Comparison of ENCODE assay signal across 19 cellular contexts in genomic region chr11:65209711-65210360, GRCh38. TPM values are rescaled to one million over a fixed set of nuclear protein-coding genes. Genes with fewer than 3 reads are reported as not detected.
"Had no signal": no experiment of that assay in that cellular context is flagged by ENCODE, and none has a peak within 500 bp of the region (broad histone marks: within the 10 kb centered on the region; RNA-seq: fewer than 3 reads in every experiment).

No MANE protein-coding gene starts in this region.

- H3K27ac ChIP-seq: ascending aorta, esophagus muscularis mucosa, gastroesophageal sphincter, heart left ventricle, pancreas had no signal

- H3K4me3 Mint-ChIP-seq: activated CD4-positive, alpha-beta T cell treated with anti-CD3 and anti-CD28 coated beads for 36 hours; activated CD8-positive, alpha-beta T cell treated with anti-CD3 and anti-CD28 coated beads for 36 hours; activated naive CD4-positive, alpha-beta T cell treated with anti-CD3 and anti-CD28 coated beads, Interleukin-2, amount 50 U/mL, for 24 hours; activated T-cell treated with anti-CD3 and anti-CD28 coated beads, Interleukin-2, amount 50 U/mL, for 72 hours; naive thymus-derived CD8-positive, alpha-beta T cell had no signal

- H3K4me3 ChIP-seq: ascending aorta, esophagus muscularis mucosa, gastroesophageal sphincter, heart left ventricle, pancreas, transverse colon had no signal

- H3K9me3 Mint-ChIP-seq: activated CD8-positive, alpha-beta T cell treated with anti-CD3 and anti-CD28 coated beads for 36 hours; activated naive CD4-positive, alpha-beta T cell treated with anti-CD3 and anti-CD28 coated beads, Interleukin-2, amount 50 U/mL, for 24 hours; activated T-cell treated with anti-CD3 and anti-CD28 coated beads, Interleukin-2, amount 50 U/mL, for 72 hours; naive thymus-derived CD8-positive, alpha-beta T cell had no signal

- H3K27me3 Mint-ChIP-seq: activated CD4-positive, alpha-beta T cell treated with anti-CD3 and anti-CD28 coated beads for 36 hours; activated CD8-positive, alpha-beta T cell treated with anti-CD3 and anti-CD28 coated beads for 36 hours; activated naive CD4-positive, alpha-beta T cell treated with anti-CD3 and anti-CD28 coated beads, Interleukin-2, amount 50 U/mL, for 24 hours; naive thymus-derived CD8-positive, alpha-beta T cell had no signal

- H3K4me1 ChIP-seq: ascending aorta, gastroesophageal sphincter, pancreas had no signal

- ATAC-seq: activated CD4-positive, alpha-beta T cell treated with anti-CD3 and anti-CD28 coated beads for 36 hours; activated CD8-positive, alpha-beta T cell treated with anti-CD3 and anti-CD28 coated beads for 36 hours; activated T-cell treated with anti-CD3 and anti-CD28 coated beads, Interleukin-2, amount 50 U/mL, for 72 hours; gastroesophageal sphincter; heart left ventricle; naive thymus-derived CD8-positive, alpha-beta T cell; pancreas; stimulated activated naive CD8-positive, alpha-beta T cell treated with anti-CD3 and anti-CD28 coated beads, Interleukin-15, Interleukin-2, amounts not matched to agents 100 U/mL and 50 U/mL, for 24 hours had no signal

- DNase-seq: activated CD4-positive, alpha-beta T cell treated with anti-CD3 and anti-CD28 coated beads for 36 hours; activated CD8-positive, alpha-beta T cell treated with anti-CD3 and anti-CD28 coated beads for 36 hours; activated T-cell treated with anti-CD3 and anti-CD28 coated beads, Interleukin-2, amount 50 U/mL, for 72 hours; effector CD4-positive, alpha-beta T cell; heart left ventricle; kidney glomerular epithelial cell; naive thymus-derived CD8-positive, alpha-beta T cell; pancreas; stimulated activated CD4-positive, alpha-beta T cell treated with anti-CD3 and anti-CD28 coated beads, Interleukin-12 subunit alpha, Interleukin-12 subunit beta, amount 100 ng/mL, for 4 hours; stimulated activated CD4-positive, alpha-beta T cell treated with anti-CD3 and anti-CD28 coated beads, Interleukin-2, amount 100 ng/mL, for 24 hours; stimulated activated naive CD8-positive, alpha-beta T cell treated with anti-CD3 and anti-CD28 coated beads, Interleukin-15, Interleukin-2, amounts not matched to agents 100 U/mL and 50 U/mL, for 24 hours; T-helper 2 cell had no signal

- H3K27ac Mint-ChIP-seq: activated CD4-positive, alpha-beta T cell treated with anti-CD3 and anti-CD28 coated beads for 36 hours; activated CD8-positive, alpha-beta T cell treated with anti-CD3 and anti-CD28 coated beads for 36 hours; activated naive CD4-positive, alpha-beta T cell treated with anti-CD3 and anti-CD28 coated beads, Interleukin-2, amount 50 U/mL, for 24 hours; activated T-cell treated with anti-CD3 and anti-CD28 coated beads, Interleukin-2, amount 50 U/mL, for 72 hours had no signal

- H3K27me3 ChIP-seq: ascending aorta, esophagus muscularis mucosa, gastroesophageal sphincter, heart left ventricle, pancreas, transverse colon had no signal

- H3K9me3 ChIP-seq: ascending aorta, esophagus muscularis mucosa, gastroesophageal sphincter, heart left ventricle, pancreas, transverse colon had no signal

RNA-seq across cellular contexts. Expression of gene SPDYC, which starts 39.8 kb away (rescaled TPM):
- total RNA-seq: activated CD4-positive, alpha-beta T cell treated with anti-CD3 and anti-CD28 coated beads for 36 hours; activated CD8-positive, alpha-beta T cell treated with anti-CD3 and anti-CD28 coated beads for 36 hours; activated T-cell treated with anti-CD3 and anti-CD28 coated beads, Interleukin-2, amount 50 U/mL, for 72 hours; ascending aorta; esophagus muscularis mucosa; gastroesophageal sphincter; heart left ventricle; lower leg skin; mesenteric fat pad; naive thymus-derived CD8-positive, alpha-beta T cell; pancreas; transverse colon had no signal
